15 cellular contexts compared by ENCODE assay signal in genomic region chrX:109739625-109740024, GRCh38. TPM values are rescaled to one million over a fixed set of nuclear protein-coding genes. Genes with fewer than 3 reads are reported as not detected.
A peak's percentile ranks its signal among the peaks of the same experiment; 100 is the strongest.
DNase-seq lines count a peak whose midpoint lies in the region; ATAC-seq and TF ChIP-seq lines count a peak whose summit lies in the region.
"Had no signal": no experiment of that assay in that cellular context is flagged by ENCODE, and none has a peak within 500 bp of the region (broad histone marks: within the 10 kb centered on the region; RNA-seq: fewer than 3 reads in every experiment).

No MANE protein-coding gene starts in this region.

- WGBS in right lobe of liver (ENCODE audit: insufficient coverage, low coverage, low lambda C conversion rate, missing lambda C conversion rate), result 64% methylated on average over 2 of the region's 2 CpGs
- WGBS in spleen, 5 donors, result 85 to 100% (median 95%) methylated on average over 2 of the region's 2 CpGs

- intact Hi-C loops in right lobe of liver (cut with DNase I), result no loop called here
- intact Hi-C loops in spleen (cut with DNase I; ENCODE audit: low total_unique reads), result no loop called here

- TF ChIP-seq POLR2A in right lobe of liver (IDR thresholded peaks at IDR 0.05) (no peak), spleen (IDR thresholded peaks at IDR 0.05) (no peak)

- no peak overlapping the region for H2AFZ ChIP-seq in ACC112 (ENCODE audit: low read length, unreplicated experiment)
- H2AFZ ChIP-seq: GM23338 had no signal

- no peaks in the 10 kb centered on the region for H3K9me3 ChIP-seq in right lobe of liver
- H3K9me3 ChIP-seq in spleen, result no peaks in the 10 kb centered on the region

- ATAC-seq in right lobe of liver, result peak in 3 of 4 donors; percentile 20 to 32 (median 24)
- no peak for ATAC-seq in GM21786 (IDR thresholded peaks at IDR 0.05; ENCODE audit: unreplicated experiment)
- ATAC-seq in activated T-helper 17 cell treated with anti-CD3 and anti-CD28 coated beads, Interleukin-2, amount 50 U/mL, for 72 hours (replicated peaks), result no peak
- ATAC-seq: GM12878, GM23338 had no signal

- H3K4me3 ChIP-seq in ACC112 (ENCODE audit: low read depth, low read length), result no peak overlapping the region
- no peak overlapping the region for H3K4me3 ChIP-seq in HL-60 (replicated peaks; ENCODE audit: insufficient read depth, low read length)
- H3K4me3 ChIP-seq in right lobe of liver, result no peak overlapping the region
- no peak overlapping the region for H3K4me3 ChIP-seq in spleen
- H3K4me3 ChIP-seq: GM12878, GM23338 had no signal

- H3K27me3 Mint-ChIP-seq in activated T-helper 17 cell treated with anti-CD3 and anti-CD28 coated beads, Interleukin-2, amount 50 U/mL, for 72 hours, result no peaks in the 10 kb centered on the region
- H3K27me3 Mint-ChIP-seq: CD4-positive, alpha-beta memory T cell had no signal

- TF ChIP-seq CTCF in HL-60 (IDR thresholded peaks at IDR 0.05; ENCODE audit: insufficient read depth, low read length) (no peak), right lobe of liver (IDR thresholded peaks at IDR 0.05) (no peak), spleen (IDR thresholded peaks at IDR 0.05 in 8 of 11, conservative IDR thresholded peaks at IDR 0.05 in 3 of 11) (no peak), GM13977 (IDR thresholded peaks at IDR 0.05; ENCODE audit: extremely low read depth, insufficient read depth, missing control alignments) (no peak)

- H3K36me3 ChIP-seq in ACC112 (ENCODE audit: insufficient read depth, low read length), result no peaks in the 10 kb centered on the region
- H3K36me3 ChIP-seq in right lobe of liver, result no peaks in the 10 kb centered on the region
- no peaks in the 10 kb centered on the region for H3K36me3 ChIP-seq in spleen

- H3K4me3 Mint-ChIP-seq in activated T-helper 17 cell treated with anti-CD3 and anti-CD28 coated beads, Interleukin-2, amount 50 U/mL, for 72 hours, result no peak overlapping the region
- H3K4me3 Mint-ChIP-seq: CD4-positive, alpha-beta memory T cell; GM23338; HFFc6 had no signal

- H3K27me3 ChIP-seq in ACC112 (ENCODE audit: insufficient read depth, low read length) (no peaks in the 10 kb centered on the region), HL-60 (ENCODE audit: insufficient read depth, poor library complexity, severe bottlenecking) (no peaks in the 10 kb centered on the region), right lobe of liver (peaks cover 0 to 8% of the 10 kb centered on the region in 2 donors), spleen (replicated peaks in 1 of 7) (no peaks in the 10 kb centered on the region)

- H3K27ac ChIP-seq in ACC112 (ENCODE audit: low read depth, low read length) (peak overlapping the region; percentile 56), HL-60 (replicated peaks) (0 out of 2 replicates have a peak overlapping the region, but pooled peaks have one; percentile 8), right lobe of liver (peak overlapping the region in 1 of 3 donors; percentile 42), spleen (peak overlapping the region in 5 of 8 donors; percentile 12 to 84 (median 63))
- H3K27ac ChIP-seq: C4-2B, KMS-11 had no signal

- peaks cover 20% of the 10 kb centered on the region for H3K4me1 ChIP-seq in ACC112 (ENCODE audit: control insufficient read depth, insufficient read depth, low read length, unreplicated experiment)
- H3K4me1 ChIP-seq in right lobe of liver, result peaks cover 0 to 18% (median 3%) of the 10 kb centered on the region in 4 donors
- H3K4me1 ChIP-seq in spleen, result no peaks in the 10 kb centered on the region

- no peaks in the 10 kb centered on the region for H3K9me3 Mint-ChIP-seq in activated T-helper 17 cell treated with anti-CD3 and anti-CD28 coated beads, Interleukin-2, amount 50 U/mL, for 72 hours
- H3K9me3 Mint-ChIP-seq: CD4-positive, alpha-beta memory T cell; GM23338; HFFc6 had no signal

- DNase-seq in HL-60 (ENCODE audit: low read depth in 1 of 2, low spot score in 1 of 2), result no peak
- DNase-seq in right lobe of liver, result no peak
- DNase-seq in spleen, result no peak
- DNase-seq in GM13977 (ENCODE audit: low spot score), result no peak
- DNase-seq in stimulated activated CD4-positive, alpha-beta T cell treated with anti-CD3 and anti-CD28 coated beads, Interleukin-15, amount 100 ng/mL, for 24 hours, result no peak
- DNase-seq: CD4-positive, alpha-beta memory T cell; DMS79 treated with DMSO at 0.1 percent for 48 hours; HFFc6 had no signal

- H3K36me3 Mint-ChIP-seq in activated T-helper 17 cell treated with anti-CD3 and anti-CD28 coated beads, Interleukin-2, amount 50 U/mL, for 72 hours (ENCODE audit: low read depth), result no peaks in the 10 kb centered on the region
- H3K36me3 Mint-ChIP-seq: CD4-positive, alpha-beta memory T cell had no signal

- no peak overlapping the region for H3K27ac Mint-ChIP-seq in activated T-helper 17 cell treated with anti-CD3 and anti-CD28 coated beads, Interleukin-2, amount 50 U/mL, for 72 hours
- H3K27ac Mint-ChIP-seq: CD4-positive, alpha-beta memory T cell; GM23338; HFFc6 had no signal

- no peaks in the 10 kb centered on the region for H3K79me2 ChIP-seq in ACC112 (ENCODE audit: control insufficient read depth, insufficient read depth, low read length, unreplicated experiment)

- in situ Hi-C loops in GM13977 (cut with MboI; ENCODE audit: low pct_unique_long_range_greater_than_20kb, low sequenced_read_pairs, unreplicated experiment), result no loop called here

- no peaks in the 10 kb centered on the region for H3K4me1 Mint-ChIP-seq in activated T-helper 17 cell treated with anti-CD3 and anti-CD28 coated beads, Interleukin-2, amount 50 U/mL, for 72 hours
- H3K4me1 Mint-ChIP-seq: CD4-positive, alpha-beta memory T cell; GM23338 had no signal

RNA-seq across cellular contexts. Expression of gene ACSL4, which starts 6.6 kb away (rescaled TPM):
- 10 to 100 TPM in 2 of 6 experiments, 1 to 10 TPM in 4; 1.8 to 76.7 (median 5.3) TPM for total RNA-seq in right lobe of liver
- 100 to 1,000 TPM in 1 of 7 donors, 10 to 100 TPM in 6; 47.3 to 109 (median 54.8) TPM for total RNA-seq in spleen
- 10 to 100 TPM; 10.8 to 16.3 (median 11.6) TPM for polyA plus RNA-seq in spleen
- total RNA-seq in activated T-helper 17 cell treated with anti-CD3 and anti-CD28 coated beads, Interleukin-2, amount 50 U/mL, for 72 hours, result 10 to 100 TPM; 53.2 to 56.1 TPM

Comparison
In these comparisons a context has a peak if more than half of its experiments do, and no peak if none do; other contexts are left out.
1. ATAC-seq: peak in right lobe of liver (3 of 4); none in GM21786 (single experiment) and activated T-helper 17 cell treated with anti-CD3 and anti-CD28 coated beads, Interleukin-2, amount 50 U/mL, for 72 hours (single experiment).